ENCODE assay signal across 1 cellular context in genomic region chr16:31117384-31118222, GRCh38.
A peak's percentile ranks its signal among the peaks of the same experiment; 100 is the strongest.
TF ChIP-seq lines count a peak whose summit lies in the region.

KAT8 (plus strand) TSS chr16:31117664; CDS start chr16:31117682, 18 bp downstream.

TF ChIP-seq in GM12878, 131 proteins besides CTCF, POLR2A, EP300 and RAD21 (continued from another document):
- TF ChIP-seq E2F8 (IDR thresholded peaks at IDR 0.05; ENCODE audit: low read depth, partially characterized antibody) (peak; percentile 51), STAT3 (IDR thresholded peaks at IDR 0.05; ENCODE audit: low read depth, low read length) (no peak)
